ENCODE assay signal across 1 cellular context in the genomic region with DNA sequence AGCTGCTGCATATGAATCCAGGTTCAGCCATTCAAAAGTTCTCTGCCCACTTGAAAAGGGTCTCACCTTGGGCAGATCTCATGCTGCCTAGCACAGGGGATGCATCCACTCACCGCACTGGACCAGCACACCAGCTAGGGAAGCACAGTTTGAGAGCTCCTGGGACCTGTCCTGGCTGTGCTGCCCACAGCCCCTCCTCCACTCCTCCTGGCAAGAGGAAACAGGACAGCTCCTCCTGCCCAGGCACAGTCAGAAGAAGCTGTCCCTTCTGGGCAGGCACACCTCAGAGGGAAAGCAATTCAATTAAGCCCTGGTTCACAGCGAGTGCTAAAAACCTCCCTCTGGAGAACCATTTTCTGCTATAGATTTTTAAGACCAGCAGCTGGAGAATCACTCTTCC.
TF ChIP-seq lines count a peak whose summit lies in the region.

No MANE protein-coding gene starts in this region.

TF ChIP-seq in GM23338, 12 proteins besides CTCF, POLR2A, EP300 and RAD21 (continued from another document):
- TF ChIP-seq, protein P1, sequence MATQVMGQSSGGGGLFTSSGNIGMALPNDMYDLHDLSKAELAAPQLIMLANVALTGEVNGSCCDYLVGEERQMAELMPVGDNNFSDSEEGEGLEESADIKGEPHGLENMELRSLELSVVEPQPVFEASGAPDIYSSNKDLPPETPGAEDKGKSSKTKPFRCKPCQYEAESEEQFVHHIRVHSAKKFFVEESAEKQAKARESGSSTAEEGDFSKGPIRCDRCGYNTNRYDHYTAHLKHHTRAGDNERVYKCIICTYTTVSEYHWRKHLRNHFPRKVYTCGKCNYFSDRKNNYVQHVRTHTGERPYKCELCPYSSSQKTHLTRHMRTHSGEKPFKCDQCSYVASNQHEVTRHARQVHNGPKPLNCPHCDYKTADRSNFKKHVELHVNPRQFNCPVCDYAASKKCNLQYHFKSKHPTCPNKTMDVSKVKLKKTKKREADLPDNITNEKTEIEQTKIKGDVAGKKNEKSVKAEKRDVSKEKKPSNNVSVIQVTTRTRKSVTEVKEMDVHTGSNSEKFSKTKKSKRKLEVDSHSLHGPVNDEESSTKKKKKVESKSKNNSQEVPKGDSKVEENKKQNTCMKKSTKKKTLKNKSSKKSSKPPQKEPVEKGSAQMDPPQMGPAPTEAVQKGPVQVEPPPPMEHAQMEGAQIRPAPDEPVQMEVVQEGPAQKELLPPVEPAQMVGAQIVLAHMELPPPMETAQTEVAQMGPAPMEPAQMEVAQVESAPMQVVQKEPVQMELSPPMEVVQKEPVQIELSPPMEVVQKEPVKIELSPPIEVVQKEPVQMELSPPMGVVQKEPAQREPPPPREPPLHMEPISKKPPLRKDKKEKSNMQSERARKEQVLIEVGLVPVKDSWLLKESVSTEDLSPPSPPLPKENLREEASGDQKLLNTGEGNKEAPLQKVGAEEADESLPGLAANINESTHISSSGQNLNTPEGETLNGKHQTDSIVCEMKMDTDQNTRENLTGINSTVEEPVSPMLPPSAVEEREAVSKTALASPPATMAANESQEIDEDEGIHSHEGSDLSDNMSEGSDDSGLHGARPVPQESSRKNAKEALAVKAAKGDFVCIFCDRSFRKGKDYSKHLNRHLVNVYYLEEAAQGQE (IDR thresholded peaks at IDR 0.05; ENCODE audit: unreplicated experiment) = no peak
- TF ChIP-seq CREB1 (CRISPR knock-in tag; IDR thresholded peaks at IDR 0.05; ENCODE audit: low read depth) = no peak
- TF ChIP-seq EZH2 (IDR thresholded peaks at IDR 0.05; ENCODE audit: low read depth, unreplicated experiment) = no peak
- no peak for TF ChIP-seq ZNF114 (CRISPR knock-in tag; IDR thresholded peaks at IDR 0.05)
- TF ChIP-seq JUNB (IDR thresholded peaks at IDR 0.05; ENCODE audit: unreplicated experiment) = no peak
- TF ChIP-seq EZH2phosphoT487 (IDR thresholded peaks at IDR 0.05; ENCODE audit: unreplicated experiment) = no peak
- no peak for TF ChIP-seq STAT1 (IDR thresholded peaks at IDR 0.05; ENCODE audit: unreplicated experiment)
